Comparison of ENCODE assay signal across 1 cellular context in the genomic region with DNA sequence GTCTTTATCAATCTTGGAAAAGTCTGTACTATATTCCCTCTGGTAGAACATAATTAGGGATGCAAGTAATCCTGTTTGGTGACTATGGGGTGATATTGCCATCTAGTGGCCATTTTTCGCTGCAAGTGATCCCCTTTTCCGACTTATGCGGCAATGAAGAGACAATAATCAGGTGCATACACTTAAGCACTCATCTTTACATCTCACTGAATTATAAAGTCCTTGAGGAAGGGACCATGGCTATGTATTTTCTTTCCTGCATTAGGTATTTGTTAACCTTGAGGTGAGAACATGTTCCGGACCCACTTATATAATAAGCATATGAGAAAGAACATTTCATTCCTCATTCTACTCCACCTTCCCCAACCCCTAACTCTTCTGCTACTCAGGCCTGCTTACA.
TF ChIP-seq lines count a peak whose summit lies in the region.

No MANE protein-coding gene starts in this region.

TF ChIP-seq in IMR-90, 13 proteins besides CTCF, POLR2A, EP300 and RAD21 (continued from another document):
- TF ChIP-seq, protein P1, sequence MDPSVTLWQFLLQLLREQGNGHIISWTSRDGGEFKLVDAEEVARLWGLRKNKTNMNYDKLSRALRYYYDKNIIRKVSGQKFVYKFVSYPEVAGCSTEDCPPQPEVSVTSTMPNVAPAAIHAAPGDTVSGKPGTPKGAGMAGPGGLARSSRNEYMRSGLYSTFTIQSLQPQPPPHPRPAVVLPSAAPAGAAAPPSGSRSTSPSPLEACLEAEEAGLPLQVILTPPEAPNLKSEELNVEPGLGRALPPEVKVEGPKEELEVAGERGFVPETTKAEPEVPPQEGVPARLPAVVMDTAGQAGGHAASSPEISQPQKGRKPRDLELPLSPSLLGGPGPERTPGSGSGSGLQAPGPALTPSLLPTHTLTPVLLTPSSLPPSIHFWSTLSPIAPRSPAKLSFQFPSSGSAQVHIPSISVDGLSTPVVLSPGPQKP (IDR thresholded peaks at IDR 0.05; ENCODE audit: borderline replicate concordance, low read depth, low read length): no peak
TF ChIP-seq in IMR-90: peak in this region for 1.
